11 cellular contexts compared by ENCODE assay signal in genomic region chr9:136721339-136722092, GRCh38. TPM values are rescaled to one million over a fixed set of nuclear protein-coding genes. Genes with fewer than 3 reads are reported as not detected.
A peak's percentile ranks its signal among the peaks of the same experiment; 100 is the strongest.
DNase-seq lines count a peak whose midpoint lies in the region; ATAC-seq and TF ChIP-seq lines count a peak whose summit lies in the region.
"Had no signal": no experiment of that assay in that cellular context is flagged by ENCODE, and none has a peak within 500 bp of the region (broad histone marks: within the 10 kb centered on the region; RNA-seq: fewer than 3 reads in every experiment).

No MANE protein-coding gene starts in this region.

- peaks cover 4% of the 10 kb centered on the region for H3K4me1 Mint-ChIP-seq in T-helper 2 cell treated with Interferon-gamma antibody and Interleukin-4, amounts not matched to agents 5 μg/mL and 100 μg/mL, for 36 hours (ENCODE audit: low read depth)

- no peaks in the 10 kb centered on the region for H3K9me3 Mint-ChIP-seq in T-helper 2 cell treated with Interferon-gamma antibody and Interleukin-4, amounts not matched to agents 5 μg/mL and 100 μg/mL, for 36 hours
- H3K9me3 Mint-ChIP-seq: activated naive CD8-positive, alpha-beta T cell treated with anti-CD3 and anti-CD28 coated beads, Interleukin-2, amount 50 U/mL, for 24 hours; CD4-positive, CD25-positive, alpha-beta regulatory T cell; nephron had no signal

- no peak overlapping the region for H3K4me3 ChIP-seq in cardiac fibroblast (replicated peaks in 1 of 2; ENCODE audit: low read depth in 2 of 2, low read length in 2 of 2)
- H3K4me3 ChIP-seq: HAP-1 had no signal

- H3K36me3 Mint-ChIP-seq in T-helper 2 cell treated with Interferon-gamma antibody and Interleukin-4, amounts not matched to agents 5 μg/mL and 100 μg/mL, for 36 hours (ENCODE audit: low read depth) = peaks cover 30% of the 10 kb centered on the region

- DNase-seq in T-helper 2 cell treated with Interferon-gamma antibody and Interleukin-4, amounts not matched to agents 5 μg/mL and 100 μg/mL, for 36 hours (ENCODE audit: low spot score) = no peak
- no peak for DNase-seq in T-helper 2 cell
- DNase-seq in cardiac fibroblast (ENCODE audit: low read depth in 2 of 2) = peak; percentile 73 to 91
- no peak for DNase-seq in sciatic nerve (ENCODE audit: low spot score)
- DNase-seq: activated naive CD8-positive, alpha-beta T cell treated with anti-CD3 and anti-CD28 coated beads, Interleukin-2, amount 50 U/mL, for 24 hours; CD4-positive, CD25-positive, alpha-beta regulatory T cell had no signal

- intact Hi-C loops in sciatic nerve (cut with DNase I) = no loop called here

- TF ChIP-seq CTCF in cardiac fibroblast (IDR thresholded peaks at IDR 0.05; ENCODE audit: low read depth, low read length) = no peak

- no peaks in the 10 kb centered on the region for H3K27me3 Mint-ChIP-seq in T-helper 2 cell treated with Interferon-gamma antibody and Interleukin-4, amounts not matched to agents 5 μg/mL and 100 μg/mL, for 36 hours (ENCODE audit: low read depth)
- H3K27me3 Mint-ChIP-seq: activated naive CD8-positive, alpha-beta T cell treated with anti-CD3 and anti-CD28 coated beads, Interleukin-2, amount 50 U/mL, for 24 hours; CD4-positive, CD25-positive, alpha-beta regulatory T cell had no signal

- H3K27ac Mint-ChIP-seq in T-helper 2 cell treated with Interferon-gamma antibody and Interleukin-4, amounts not matched to agents 5 μg/mL and 100 μg/mL, for 36 hours = peak overlapping the region; percentile 41
- H3K27ac Mint-ChIP-seq: activated naive CD8-positive, alpha-beta T cell treated with anti-CD3 and anti-CD28 coated beads, Interleukin-2, amount 50 U/mL, for 24 hours; CD4-positive, CD25-positive, alpha-beta regulatory T cell; nephron had no signal

- peak; percentile 4 for ATAC-seq in sciatic nerve
- ATAC-seq in HG03469 (IDR thresholded peaks at IDR 0.05; ENCODE audit: unreplicated experiment) = no peak
- no peak for ATAC-seq in GM21576 (IDR thresholded peaks at IDR 0.05; ENCODE audit: unreplicated experiment)
- ATAC-seq: activated naive CD8-positive, alpha-beta T cell treated with anti-CD3 and anti-CD28 coated beads, Interleukin-2, amount 50 U/mL, for 24 hours had no signal

- no peak overlapping the region for H3K4me3 Mint-ChIP-seq in T-helper 2 cell treated with Interferon-gamma antibody and Interleukin-4, amounts not matched to agents 5 μg/mL and 100 μg/mL, for 36 hours
- H3K4me3 Mint-ChIP-seq: activated naive CD8-positive, alpha-beta T cell treated with anti-CD3 and anti-CD28 coated beads, Interleukin-2, amount 50 U/mL, for 24 hours; CD4-positive, CD25-positive, alpha-beta regulatory T cell had no signal

RNA-seq across cellular contexts. Expression of gene DIPK1B, which starts 9.1 kb away (rescaled TPM):
- 11.6 TPM for total RNA-seq in sciatic nerve

RNA-seq across cellular contexts. Expression of gene LCN10, which starts 21.2 kb away (rescaled TPM):
- total RNA-seq in sciatic nerve = 5.5 TPM
- total RNA-seq: urinary bladder had no signal

RNA-seq across cellular contexts. Expression of gene LCN6, which starts 26.8 kb away (rescaled TPM):
- 7.0 TPM for total RNA-seq in sciatic nerve
- total RNA-seq: CD4-positive, CD25-positive, alpha-beta regulatory T cell; urinary bladder had no signal

RNA-seq across cellular contexts. Expression of gene AGPAT2, which starts 34.3 kb away (rescaled TPM):
- total RNA-seq in sciatic nerve = 33.9 TPM

RNA-seq across cellular contexts. Expression of gene LCN8, which starts 36.5 kb away (rescaled TPM):
- total RNA-seq in sciatic nerve = not detected
- total RNA-seq: CD4-positive, CD25-positive, alpha-beta regulatory T cell; urinary bladder had no signal

Comparison
In these comparisons a context has a peak if more than half of its experiments do, and no peak if none do; other contexts are left out.
1. DNase-seq: peak in cardiac fibroblast (2 of 2); none in T-helper 2 cell treated with Interferon-gamma antibody and Interleukin-4, amounts not matched to agents 5 μg/mL and 100 μg/mL, for 36 hours (single experiment), T-helper 2 cell (0 of 5) and sciatic nerve (single experiment).